Comparison of ENCODE assay signal across 1 cellular context in the genomic region with DNA sequence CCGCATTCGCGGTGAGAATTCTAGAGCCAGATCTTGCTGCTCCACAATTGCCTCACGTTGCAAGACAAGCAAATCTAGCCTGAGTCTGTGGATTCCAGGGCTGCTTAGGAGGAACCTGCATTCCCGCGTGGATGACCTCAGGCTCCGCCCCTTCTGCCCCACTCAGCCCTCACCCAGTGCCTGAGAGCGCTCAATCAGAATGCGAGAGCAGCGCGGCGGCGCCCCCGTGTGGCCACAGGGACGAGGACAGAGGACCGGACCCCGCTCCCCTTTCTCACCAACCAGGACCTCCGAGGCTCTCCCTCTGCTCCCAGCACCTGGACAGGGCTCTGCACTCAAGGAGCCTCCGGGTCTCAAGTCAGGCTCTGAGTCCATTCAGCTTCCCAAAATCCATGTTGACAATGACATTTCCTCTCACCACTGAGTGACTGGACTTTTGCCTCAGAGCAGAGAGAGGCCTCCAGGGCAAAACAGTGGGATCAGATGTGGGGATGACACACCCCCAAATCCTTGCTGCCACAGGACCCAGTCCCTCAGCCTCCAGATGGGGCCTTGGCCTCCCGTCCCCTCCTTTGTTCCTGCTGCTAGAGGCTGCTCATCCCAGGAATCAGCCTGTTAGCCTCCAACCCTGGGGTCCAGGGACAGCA.
TF ChIP-seq lines count a peak whose summit lies in the region.

No MANE protein-coding gene starts in this region.

TF ChIP-seq in K562, 482 proteins besides CTCF, POLR2A, EP300 and RAD21 (continued from another document):
- TF ChIP-seq CTCFL (IDR thresholded peaks at IDR 0.05; ENCODE audit: borderline replicate concordance, insufficient read depth, low read depth, low read length, poor library complexity, severe bottlenecking) (peak; percentile 54), ARID2 (IDR thresholded peaks at IDR 0.05) (peak; percentile 74; the same call in 1 of the 2 replicates), RFX5 (IDR thresholded peaks at IDR 0.05; ENCODE audit: low read depth, low read length) (no peak), MNT (conservative IDR thresholded peaks at IDR 0.05) (no peak), XRCC5 (IDR thresholded peaks at IDR 0.05; ENCODE audit: low read depth, low read length) (peak; percentile 63; the same call in 1 of the 2 replicates), ZNF589 (CRISPR knock-in tag; IDR thresholded peaks at IDR 0.05; ENCODE audit: low read depth) (no peak), ZFX (CRISPR knock-in tag; IDR thresholded peaks at IDR 0.05) (no peak), GABPB1 (CRISPR knock-in tag; IDR thresholded peaks at IDR 0.05) (0 out of 2 replicates have a peak, but pooled peaks have one; percentile 20), ATF7 (IDR thresholded peaks at IDR 0.05) (peak; percentile 25; the same call in 1 of the 2 replicates), KAT7 (CRISPR knock-in tag; IDR thresholded peaks at IDR 0.05; ENCODE audit: borderline replicate concordance) (no peak), DEAF1 (CRISPR knock-in tag; IDR thresholded peaks at IDR 0.05) (peak; percentile 78), ILF3 (IDR thresholded peaks at IDR 0.05; ENCODE audit: borderline replicate concordance) (no peak), CREM (IDR thresholded peaks at IDR 0.05; ENCODE audit: low read depth) (peak; percentile 52), BRCA1 (IDR thresholded peaks at IDR 0.05) (no peak), BRCA1 (CRISPR knock-in tag; IDR thresholded peaks at IDR 0.05) (no peak), CC2D1A (IDR thresholded peaks at IDR 0.05) (peak; percentile 86), TOE1 (IDR thresholded peaks at IDR 0.05; ENCODE audit: borderline replicate concordance) (no peak), TOE1 (CRISPR knock-in tag; IDR thresholded peaks at IDR 0.05; ENCODE audit: borderline replicate concordance, low read depth) (no peak), CTBP1 (IDR thresholded peaks at IDR 0.05; ENCODE audit: borderline replicate concordance) (peak; percentile 28; the same call in 1 of the 2 replicates), SOX6 (IDR thresholded peaks at IDR 0.05) (0 out of 2 replicates have a peak, but pooled peaks have one; percentile 15), ZNF830 (CRISPR knock-in tag; IDR thresholded peaks at IDR 0.05) (no peak), MAZ (CRISPR knock-in tag; conservative IDR thresholded peaks at IDR 0.05 in 1 of 2, IDR thresholded peaks at IDR 0.05 in 1 of 2) (peak in 1 of 2 experiments; percentile 70; a peak in 2 of 4 replicates), BHLHE40 (IDR thresholded peaks at IDR 0.05; ENCODE audit: low read length) (peak; percentile 6; the same call in 1 of the 2 replicates), ERF (CRISPR knock-in tag; IDR thresholded peaks at IDR 0.05) (no peak), STAG1 (CRISPR knock-in tag; IDR thresholded peaks at IDR 0.05; ENCODE audit: borderline replicate concordance) (peak; percentile 95; the same call in 1 of the 2 replicates), U2AF1 (optimal IDR thresholded peaks at IDR 0.05; ENCODE audit: low read depth, low read length) (no peak), NONO (IDR thresholded peaks at IDR 0.05; ENCODE audit: low read depth in 2 of 2, low read length in 1 of 2) (no peak), FOXA1 (IDR thresholded peaks at IDR 0.05; ENCODE audit: borderline replicate concordance) (no peak), PHTF2 (CRISPR knock-in tag; IDR thresholded peaks at IDR 0.05) (no peak), LCOR (CRISPR knock-in tag; IDR thresholded peaks at IDR 0.05) (no peak), RB1 (IDR thresholded peaks at IDR 0.05; ENCODE audit: low read depth) (peak; percentile 89), GATAD2A (IDR thresholded peaks at IDR 0.05) (0 out of 2 replicates have a peak, but pooled peaks have one; percentile 26), ZNF140 (CRISPR knock-in tag; IDR thresholded peaks at IDR 0.05) (no peak), ZNF780A (CRISPR knock-in tag; IDR thresholded peaks at IDR 0.05) (no peak), ZBTB7A (IDR thresholded peaks at IDR 0.05; ENCODE audit: borderline replicate concordance, control insufficient read depth, low read depth, low read length) (peak; percentile 46; the same call in 1 of the 2 replicates), PHB (CRISPR knock-in tag; IDR thresholded peaks at IDR 0.05) (no peak), RBM39 (optimal IDR thresholded peaks at IDR 0.05; ENCODE audit: low read depth, low read length) (peak; percentile 35), NBN (IDR thresholded peaks at IDR 0.05; ENCODE audit: low read depth) (no peak), HMGN3 (IDR thresholded peaks at IDR 0.05; ENCODE audit: borderline replicate concordance, extremely low read depth, insufficient read length, low read depth, low read length) (peak; percentile 23), SMC3 (conservative IDR thresholded peaks at IDR 0.05; ENCODE audit: insufficient read depth, low read depth, low read length) (peak; percentile 98)
- TF ChIP-seq, protein P1, sequence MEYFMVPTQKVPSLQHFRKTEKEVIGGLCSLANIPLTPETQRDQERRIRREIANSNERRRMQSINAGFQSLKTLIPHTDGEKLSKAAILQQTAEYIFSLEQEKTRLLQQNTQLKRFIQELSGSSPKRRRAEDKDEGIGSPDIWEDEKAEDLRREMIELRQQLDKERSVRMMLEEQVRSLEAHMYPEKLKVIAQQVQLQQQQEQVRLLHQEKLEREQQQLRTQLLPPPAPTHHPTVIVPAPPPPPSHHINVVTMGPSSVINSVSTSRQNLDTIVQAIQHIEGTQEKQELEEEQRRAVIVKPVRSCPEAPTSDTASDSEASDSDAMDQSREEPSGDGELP (CRISPR knock-in tag; IDR thresholded peaks at IDR 0.05; ENCODE audit: borderline replicate concordance), result peak; percentile 49; the same call in 1 of the 2 replicates
